Comparison of ENCODE assay signal across 13 cellular contexts in genomic region chr2:16215892-16216554, GRCh38.
"Had no signal": no experiment of that assay in that cellular context is flagged by ENCODE, and none has a peak within 500 bp of the region (broad histone marks: within the 10 kb centered on the region; RNA-seq: fewer than 3 reads in every experiment).

No MANE protein-coding gene starts in this region.

- H3K4me1 Mint-ChIP-seq: activated CD4-positive, alpha-beta T cell treated with anti-CD3 and anti-CD28 coated beads, Interleukin-2, amount 10 ng/mL, durations not matched to agents 24 days and 14 days; activated naive CD8-positive, alpha-beta T cell treated with anti-CD3 and anti-CD28 coated beads, Interleukin-2, amount 50 U/mL, for 24 hours; naive B cell had no signal

- DNase-seq: activated CD4-positive, alpha-beta T cell treated with anti-CD3 and anti-CD28 coated beads, Interleukin-2, amount 10 ng/mL, durations not matched to agents 24 days and 14 days; activated CD8-positive, alpha-beta memory T cell treated with anti-CD3 and anti-CD28 coated beads for 24 hours; activated naive CD4-positive, alpha-beta T cell treated with Interleukin-2 at 50 U/mL for 16 hours; activated naive CD8-positive, alpha-beta T cell treated with anti-CD3 and anti-CD28 coated beads, Interleukin-2, amount 50 U/mL, for 24 hours; foreskin melanocyte; naive B cell; thyroid gland; uterus had no signal

- H3K4me1 ChIP-seq: ascending aorta, thyroid gland, uterus had no signal

- H3K4me2 ChIP-seq: smooth muscle cell had no signal

- H3K27ac Mint-ChIP-seq: activated CD4-positive, alpha-beta T cell treated with anti-CD3 and anti-CD28 coated beads, Interleukin-2, amount 10 ng/mL, durations not matched to agents 24 days and 14 days; activated naive CD8-positive, alpha-beta T cell treated with anti-CD3 and anti-CD28 coated beads, Interleukin-2, amount 50 U/mL, for 24 hours; mesothelial cell of epicardium; naive B cell; T-helper 1 cell treated with Interleukin-12 subunit alpha and Interleukin-12 subunit beta and Interleukin-4 antibody, amounts not matched to agents 30 μg/mL and 1 μg/mL, for 36 hours; WTC11 had no signal

- H3K36me3 ChIP-seq: ascending aorta, thyroid gland, uterus had no signal

- H3K27ac ChIP-seq: ascending aorta, thyroid gland, uterus had no signal

- H3K27me3 ChIP-seq: ascending aorta, thyroid gland, uterus had no signal

- H3K4me3 ChIP-seq: ascending aorta, smooth muscle cell, thyroid gland, uterus had no signal

- ATAC-seq: activated naive CD8-positive, alpha-beta T cell treated with anti-CD3 and anti-CD28 coated beads, Interleukin-2, amount 50 U/mL, for 24 hours; WTC11 had no signal

- H3K4me3 Mint-ChIP-seq: activated CD4-positive, alpha-beta T cell treated with anti-CD3 and anti-CD28 coated beads, Interleukin-2, amount 10 ng/mL, durations not matched to agents 24 days and 14 days; activated naive CD8-positive, alpha-beta T cell treated with anti-CD3 and anti-CD28 coated beads, Interleukin-2, amount 50 U/mL, for 24 hours; mesothelial cell of epicardium; naive B cell; T-helper 1 cell treated with Interleukin-12 subunit alpha and Interleukin-12 subunit beta and Interleukin-4 antibody, amounts not matched to agents 30 μg/mL and 1 μg/mL, for 36 hours; WTC11 had no signal

- H3K36me3 Mint-ChIP-seq: mesothelial cell of epicardium, naive B cell had no signal

- H3K9me3 Mint-ChIP-seq: activated CD4-positive, alpha-beta T cell treated with anti-CD3 and anti-CD28 coated beads, Interleukin-2, amount 10 ng/mL, durations not matched to agents 24 days and 14 days; activated naive CD8-positive, alpha-beta T cell treated with anti-CD3 and anti-CD28 coated beads, Interleukin-2, amount 50 U/mL, for 24 hours; T-helper 1 cell treated with Interleukin-12 subunit alpha and Interleukin-12 subunit beta and Interleukin-4 antibody, amounts not matched to agents 30 μg/mL and 1 μg/mL, for 36 hours had no signal

- H3K27me3 Mint-ChIP-seq: activated CD4-positive, alpha-beta T cell treated with anti-CD3 and anti-CD28 coated beads, Interleukin-2, amount 10 ng/mL, durations not matched to agents 24 days and 14 days; activated naive CD8-positive, alpha-beta T cell treated with anti-CD3 and anti-CD28 coated beads, Interleukin-2, amount 50 U/mL, for 24 hours; naive B cell had no signal

- H3K9me3 ChIP-seq: ascending aorta, thyroid gland, uterus had no signal
